ENCODE assay signal across 8 cellular contexts in the genomic region with DNA sequence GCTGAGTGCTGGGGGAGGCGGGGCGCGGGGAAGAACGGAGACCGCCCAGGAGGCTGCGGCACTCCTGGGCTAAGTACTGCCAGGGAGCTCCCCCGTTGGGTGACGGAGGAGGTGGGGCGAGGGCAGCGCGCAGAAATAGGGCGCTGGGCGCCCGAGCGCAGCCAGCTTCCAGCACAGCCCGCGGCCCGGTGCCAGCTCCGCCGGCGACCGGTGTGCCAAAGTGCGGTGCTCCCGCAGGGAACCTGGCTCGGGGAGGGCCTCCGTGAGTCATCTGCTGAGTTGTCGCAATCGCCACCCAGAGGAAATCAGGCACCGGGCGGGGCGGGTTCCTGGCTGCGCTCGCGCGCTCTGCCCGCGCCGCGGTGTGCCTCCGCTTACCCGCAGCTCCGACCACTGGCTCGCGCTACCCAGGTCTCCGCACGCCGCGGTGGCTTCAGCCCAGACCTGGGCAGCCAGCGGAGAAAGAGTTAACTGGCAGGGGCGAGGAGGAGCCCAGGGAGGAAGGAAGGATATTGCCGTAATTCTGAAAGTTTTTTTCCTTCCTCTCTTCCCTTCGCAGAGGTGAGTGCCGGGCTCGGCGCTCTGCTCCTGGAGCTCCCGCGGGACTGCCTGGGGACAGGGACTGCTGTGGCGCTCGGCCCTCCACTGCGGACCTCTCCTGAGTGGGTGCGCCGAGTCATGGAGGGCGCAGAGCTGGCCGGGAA. TPM values are rescaled to one million over a fixed set of nuclear protein-coding genes. Genes with fewer than 3 reads are reported as not detected.
A peak's percentile ranks its signal among the peaks of the same experiment; 100 is the strongest.
DNase-seq lines count a peak whose midpoint lies in the region; ATAC-seq and TF ChIP-seq lines count a peak whose summit lies in the region.

Gene GPAT3, plus strand, starts transcription at position 164 of the 704 bp plus-strand sequence. Its CDS starts 515 bp downstream, at position 679.

- BruUV-seq in Calu3 (replicated peaks; lab: Mats Ljungman, UMichigan), result no TSS peak

- peak within 1 kb of the TSS; percentile 93 for H3K4me3 ChIP-seq in adipocyte (ENCODE audit: low read length)
- peak within 1 kb of the TSS; percentile 80 for H3K4me3 ChIP-seq in psoas muscle
- peak within 1 kb of the TSS; percentile 62 to 63 for H3K4me3 ChIP-seq in uterus

- TF ChIP-seq CTCF in Calu3 (IDR thresholded peaks at IDR 0.05; ENCODE audit: unreplicated experiment), result no peak
- no peak for TF ChIP-seq CTCF in psoas muscle (IDR thresholded peaks at IDR 0.05)
- no peak for TF ChIP-seq CTCF in uterus (IDR thresholded peaks at IDR 0.05)

- intact Hi-C loops in Calu3 (cut with micrococcal nuclease; ENCODE audit: unreplicated experiment) (no loop called here), cardiac septum (cut with DNase I) (loop anchor here (2.0 to 5.0 kb wide), 3 partner anchors 47 to 1164 kb away; partner anchors contain the start of gene HNRNPD), psoas muscle (cut with DNase I) (loop anchor here in 1 of 2 donors (5.0 kb wide), 2 partner anchors 36 to 81 kb away; no protein-coding TSS in a partner anchor), uterus (cut with DNase I; ENCODE audit: low total_unique reads) (no loop called here)

- H3K9ac ChIP-seq in adipocyte (ENCODE audit: low read length), result peak within 1 kb of the TSS; percentile 86

- DNase-seq in Calu3, result peak; percentile 84
- DNase-seq in HT-29 (ENCODE audit: low spot score), result peak; percentile 90
- peak; percentile 23 to 66 (median 40) for DNase-seq in T-cell
- peak; percentile 90 for DNase-seq in adipocyte (ENCODE audit: low read depth)
- DNase-seq in cardiac septum (ENCODE audit: low spot score), result peak; percentile 95
- peak; percentile 89 to 96 for DNase-seq in psoas muscle
- peak; percentile 74 to 75 for DNase-seq in uterus

- H3K4me1 ChIP-seq in adipocyte (ENCODE audit: control insufficient read depth, insufficient read depth, low read length) (peaks cover 13% of the 10 kb centered on the region), psoas muscle (peaks cover 22% of the 10 kb centered on the region), uterus (no peaks in the 10 kb centered on the region)

- no peaks in the 10 kb centered on the region for H3K36me3 ChIP-seq in adipocyte (ENCODE audit: control insufficient read depth, insufficient read depth, low read length, severe bottlenecking)
- H3K36me3 ChIP-seq in psoas muscle (ENCODE audit: insufficient read depth in 1 of 2, low read depth in 1 of 2), result no peaks in the 10 kb centered on the region
- H3K36me3 ChIP-seq in uterus, result no peaks in the 10 kb centered on the region

- CTCF ChIA-PET in Calu3 (lab: Charles Lee), result interaction anchor here (0.7 kb wide), 1 partner anchor 12 kb away, joined by 7 read pairs; no protein-coding TSS in a partner anchor
- CTCF ChIA-PET in T-cell (lab: Charles Lee), result interaction anchor here (1.0 to 1.1 kb wide), 3 partner anchors 13 to 110 kb away, joined by 3 to 8 read pairs (median 4); no protein-coding TSS in a partner anchor

- peaks cover 21% of the 10 kb centered on the region for H3K36me3 Mint-ChIP-seq in Calu3 (ENCODE audit: insufficient read depth, unreplicated experiment)
- H3K36me3 Mint-ChIP-seq in T-cell, result no peaks in the 10 kb centered on the region

- H3K27ac Mint-ChIP-seq in Calu3 (ENCODE audit: unreplicated experiment) (peak within 1 kb of the TSS; percentile 95), T-cell (peak within 1 kb of the TSS; percentile 86 to 87)

- WGBS in psoas muscle, 3 donors, result 0 to 1% (median 0%) methylated on average over 32 to 64 of the region's 64 CpGs

- no peaks in the 10 kb centered on the region for H3K27me3 Mint-ChIP-seq in Calu3 (ENCODE audit: unreplicated experiment)
- H3K27me3 Mint-ChIP-seq in T-cell, result peaks cover 4 to 13% of the 10 kb centered on the region in 2 donors

- TF ChIP-seq POLR2A in uterus (IDR thresholded peaks at IDR 0.05), result peak; percentile 33 to 37

- H3K9me3 ChIP-seq in adipocyte (ENCODE audit: control insufficient read depth, low read length) (no peaks in the 10 kb centered on the region), psoas muscle (no peaks in the 10 kb centered on the region), uterus (no peaks in the 10 kb centered on the region)

- peak within 1 kb of the TSS; percentile 96 for H3K27ac ChIP-seq in psoas muscle
- H3K27ac ChIP-seq in uterus, result peak within 1 kb of the TSS; percentile 58 to 74

- H3K9me3 Mint-ChIP-seq in Calu3 (ENCODE audit: low read depth, unreplicated experiment), result no peaks in the 10 kb centered on the region
- no peaks in the 10 kb centered on the region for H3K9me3 Mint-ChIP-seq in T-cell

- H3K4me3 Mint-ChIP-seq in Calu3 (ENCODE audit: low read depth, unreplicated experiment) (peak within 1 kb of the TSS; percentile 91), T-cell (peak within 1 kb of the TSS; percentile 85 to 94 (median 94))

- peaks cover 13% of the 10 kb centered on the region for H3K27me3 ChIP-seq in adipocyte (replicated peaks; ENCODE audit: control insufficient read depth, insufficient read depth, low read length)
- no peaks in the 10 kb centered on the region for H3K27me3 ChIP-seq in psoas muscle (ENCODE audit: insufficient read depth in 3 of 3, low read length in 2 of 3)
- H3K27me3 ChIP-seq in uterus, result no peaks in the 10 kb centered on the region

- POLR2A ChIA-PET in T-cell (lab: Charles Lee), result interaction anchor here (0.5 to 0.7 kb wide), 2 partner anchors 51 to 960 kb away, joined by 3 to 6 read pairs; no protein-coding TSS in a partner anchor

- H3K4me1 Mint-ChIP-seq in Calu3 (ENCODE audit: low read depth, unreplicated experiment) (peaks cover 9% of the 10 kb centered on the region), T-cell (peaks cover 15 to 29% (median 29%) of the 10 kb centered on the region in 3 donors)

- ATAC-seq in GM21367 (IDR thresholded peaks at IDR 0.05; ENCODE audit: unreplicated experiment), result peak; percentile 67
- peak; percentile 83 to 89 (median 84) for ATAC-seq in T-cell (replicated peaks in 1 of 4)
- peak; percentile 91 to 95 (median 92) for ATAC-seq in psoas muscle

RNA-seq across cellular contexts. Expression of gene GPAT3, which starts in this region (rescaled TPM):
- total RNA-seq in Calu3 (2022) (4.4 and 4.7 TPM in 2 replicates), T-cell (1 to 10 TPM; 2.7 to 8.3 (median 6.1) TPM), cardiac septum (38.5 TPM), psoas muscle (10 to 100 TPM; 18.9 to 55.5 (median 32.6) TPM), uterus (1 to 10 TPM; 3.8 to 8.1 (median 4.7) TPM)
- total RNA-seq in HT-29 (2014; rRNA removed; shearing (Covaris generic)), result 8.3 and 13.7 TPM in 2 replicates
- polyA plus RNA-seq in psoas muscle, result 100 to 1,000 TPM in 1 of 3 donors, 10 to 100 TPM in 2; 42.0 to 108 (median 49.2) TPM

Comparison
In these comparisons a context has a peak if more than half of its experiments do, and no peak if none do; other contexts are left out.
1. Peak in every context shown above with its lines: DNase-seq, ATAC-seq, H3K4me3 ChIP-seq and H3K27ac ChIP-seq.
2. DNase-seq: peak in every context shown above with its lines; median percentile 95 in cardiac septum; 92 in psoas muscle; 90 in HT-29; 90 in adipocyte; 84 in Calu3; 74 in uterus; 40 in T-cell.